9 cellular contexts compared by ENCODE assay signal in the genomic region with DNA sequence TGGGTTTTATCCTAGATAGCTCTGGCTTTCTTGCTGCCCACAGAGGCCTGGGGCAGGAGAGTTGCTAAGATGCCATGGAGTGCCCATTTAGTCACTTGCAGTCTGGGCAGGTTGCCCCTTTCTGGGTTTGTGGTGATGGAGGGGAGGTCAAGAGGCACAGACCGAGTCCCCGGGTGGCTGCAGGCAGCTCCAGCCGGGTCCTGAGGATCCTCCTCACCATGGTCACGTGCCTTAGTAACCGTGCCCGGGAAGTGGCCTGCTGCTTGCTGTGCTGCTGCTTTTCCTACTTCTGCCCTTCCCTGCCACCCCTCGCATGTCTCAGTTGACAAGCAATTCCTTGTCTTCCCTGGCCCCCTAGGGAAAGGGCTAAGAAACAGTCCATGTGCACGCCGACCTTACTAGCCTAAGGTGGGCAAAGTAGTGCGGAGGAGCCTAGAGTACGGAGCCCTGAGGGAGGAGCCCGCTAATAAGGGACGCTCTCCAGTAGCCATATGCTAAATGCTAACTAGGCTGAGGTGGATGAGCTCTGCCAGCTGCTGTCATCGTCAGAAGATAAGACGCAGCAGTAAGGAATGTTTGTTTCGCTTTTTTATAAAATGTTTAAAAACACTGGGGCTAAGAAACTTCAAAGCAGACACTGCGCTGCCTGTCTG. TPM values are rescaled to one million over a fixed set of nuclear protein-coding genes. Genes with fewer than 3 reads are reported as not detected.
A peak's percentile ranks its signal among the peaks of the same experiment; 100 is the strongest.
DNase-seq lines count a peak whose midpoint lies in the region; ATAC-seq and TF ChIP-seq lines count a peak whose summit lies in the region.
"Had no signal": no experiment of that assay in that cellular context is flagged by ENCODE, and none has a peak within 500 bp of the region (broad histone marks: within the 10 kb centered on the region; RNA-seq: fewer than 3 reads in every experiment).

No MANE protein-coding gene starts in this region.

- H4K20me1 ChIP-seq in SK-N-SH (ENCODE audit: insufficient read depth), result no peaks in the 10 kb centered on the region

- no peaks in the 10 kb centered on the region for H3K27me3 Mint-ChIP-seq in Caco-2 (ENCODE audit: insufficient read depth, unreplicated experiment)
- peaks cover 19% of the 10 kb centered on the region for H3K27me3 Mint-ChIP-seq in nephron progenitor cell (ENCODE audit: low read depth, poor library complexity)

- H3F3A ChIP-seq in SK-N-SH (replicated peaks; ENCODE audit: insufficient read depth), result peaks cover 6% of the 10 kb centered on the region

- H3K4me1 ChIP-seq in Caco-2 (peaks cover 10% of the 10 kb centered on the region; the same call in 1 of the 2 replicates), SK-N-SH (ENCODE audit: control insufficient read depth in 1 of 2, insufficient read depth in 2 of 2, low read depth in 1 of 2, low read length in 1 of 2) (no peaks in the 10 kb centered on the region; a peak in 1 of 4 replicates), gastroesophageal sphincter (peaks cover 0 to 39% (median 5%) of the 10 kb centered on the region in 3 donors)

- TF ChIP-seq POLR2A in gastroesophageal sphincter (IDR thresholded peaks at IDR 0.05), result no peak

- H2AFZ ChIP-seq in SK-N-SH (ENCODE audit: low read depth), result no peak overlapping the region

- H3K9me3 Mint-ChIP-seq in Caco-2 (ENCODE audit: unreplicated experiment) (no peaks in the 10 kb centered on the region), nephron progenitor cell (no peaks in the 10 kb centered on the region)

- CTCF ChIA-PET in Caco-2 (lab: Charles Lee), result interaction anchor here (0.6 to 1.5 kb wide), 3 partner anchors 123 to 201 kb away, joined by 3 to 8 read pairs (median 3); partner anchors contain the start of gene SH3GLB1
- CTCF ChIA-PET in SK-N-SH (lab: Yijun Ruan, JAX), result interaction anchor here (3.3 kb wide), 1 partner anchor 30 kb away, joined by 13 read pairs; no protein-coding TSS in a partner anchor

- no peak overlapping the region for H3K4me3 ChIP-seq in Caco-2 (ENCODE audit: low read depth, low read length)
- H3K4me3 ChIP-seq in SK-N-SH (ENCODE audit: low read depth in 2 of 2, low read length in 1 of 2), result no peak overlapping the region; a peak in 1 of 4 replicates
- H3K4me3 ChIP-seq in gastroesophageal sphincter, result peak overlapping the region; percentile 28 to 39

- TF ChIP-seq EP300 in SK-N-SH (IDR thresholded peaks at IDR 0.05; ENCODE audit: borderline replicate concordance in 1 of 2, low read depth in 1 of 2, low read length in 1 of 2), result no peak
- no peak for TF ChIP-seq EP300 in gastroesophageal sphincter (IDR thresholded peaks at IDR 0.05)

- TF ChIP-seq RAD21 in SK-N-SH (IDR thresholded peaks at IDR 0.05; ENCODE audit: low read length), result no peak

- no peak overlapping the region for H3K4me2 ChIP-seq in SK-N-SH

- H3K36me3 ChIP-seq in Caco-2 (ENCODE audit: control insufficient read depth, insufficient read depth, low read length), result no peaks in the 10 kb centered on the region
- H3K36me3 ChIP-seq in SK-N-SH (replicated peaks in 1 of 2; ENCODE audit: control insufficient read depth in 1 of 2, insufficient read depth in 2 of 2, low read length in 1 of 2), result no peaks in the 10 kb centered on the region
- no peaks in the 10 kb centered on the region for H3K36me3 ChIP-seq in gastroesophageal sphincter

- WGBS in SK-N-SH (ENCODE audit: low lambda C conversion rate), result 52% methylated on average over 17 of the region's 17 CpGs
- WGBS in gastroesophageal sphincter (ENCODE audit: low coverage in 1 of 2), 2 donors, result 11 to 20% methylated on average over 4 to 9 of the region's 17 CpGs

- no peak for DNase-seq in Caco-2
- no peak for DNase-seq in SK-N-SH
- peak; percentile 27 for DNase-seq in nephron progenitor cell
- no peak for DNase-seq in SW 1271 (lab: John Stamatoyannopoulos, UW)
- no peak for DNase-seq in T1000 (lab: John Stamatoyannopoulos, UW)

- POLR2A ChIA-PET in Caco-2 (lab: Charles Lee), result no interaction called here
- POLR2A ChIA-PET in SK-N-SH (lab: Yijun Ruan, JAX), result no interaction called here

- no peaks in the 10 kb centered on the region for H3K9me3 ChIP-seq in Caco-2
- H3K9me3 ChIP-seq in SK-N-SH, result no peaks in the 10 kb centered on the region
- H3K9me3 ChIP-seq in gastroesophageal sphincter, result no peaks in the 10 kb centered on the region

- H3K4me3 Mint-ChIP-seq in Caco-2 (ENCODE audit: unreplicated experiment) (no peak overlapping the region), nephron progenitor cell (peak overlapping the region; percentile 89)

- BruUV-seq in Caco-2 (replicated peaks; lab: Mats Ljungman, UMichigan), result no TSS peak

- peak overlapping the region; percentile 88 for H3K27ac Mint-ChIP-seq in Caco-2 (ENCODE audit: unreplicated experiment)
- no peak overlapping the region for H3K27ac Mint-ChIP-seq in nephron progenitor cell

- TF ChIP-seq CTCF in Caco-2 (IDR thresholded peaks at IDR 0.05; ENCODE audit: insufficient read depth in 1 of 2, low read depth in 1 of 2, low read length in 1 of 2, severe bottlenecking in 1 of 2, unreplicated experiment in 1 of 2) (no peak), SK-N-SH (IDR thresholded peaks at IDR 0.05) (no peak), gastroesophageal sphincter (IDR thresholded peaks at IDR 0.05) (no peak), nephron progenitor cell (IDR thresholded peaks at IDR 0.05) (no peak)

- H3K4me1 Mint-ChIP-seq in Caco-2 (ENCODE audit: low read depth, unreplicated experiment), result peaks cover 7% of the 10 kb centered on the region
- peaks cover 25% of the 10 kb centered on the region for H3K4me1 Mint-ChIP-seq in nephron progenitor cell

- no peak overlapping the region for H3K9ac ChIP-seq in SK-N-SH

- intact Hi-C loops in Caco-2 (cut with micrococcal nuclease; ENCODE audit: unreplicated experiment), result loop anchor here (2.0 to 5.0 kb wide), 4 partner anchors 79 to 464 kb away; no protein-coding TSS in a partner anchor

- H3K36me3 Mint-ChIP-seq in Caco-2 (ENCODE audit: insufficient read depth, unreplicated experiment), result no peaks in the 10 kb centered on the region
- no peaks in the 10 kb centered on the region for H3K36me3 Mint-ChIP-seq in nephron progenitor cell (ENCODE audit: low read depth)

- H3K27me3 ChIP-seq in Caco-2 (replicated peaks; ENCODE audit: control insufficient read depth, insufficient read depth, low read length) (no peaks in the 10 kb centered on the region), SK-N-SH (ENCODE audit: insufficient read depth) (no peaks in the 10 kb centered on the region; the same call in 1 of the 2 replicates), gastroesophageal sphincter (no peaks in the 10 kb centered on the region)

- no peaks in the 10 kb centered on the region for H3K9me2 ChIP-seq in SK-N-SH

- H3K27ac ChIP-seq in SK-N-SH (ENCODE audit: low read depth in 2 of 2, low read length in 1 of 2) (no peak overlapping the region), gastroesophageal sphincter (peak overlapping the region; percentile 20 to 70 (median 44))

- H3K79me2 ChIP-seq in SK-N-SH (ENCODE audit: insufficient read depth), result no peaks in the 10 kb centered on the region

- no peak for ATAC-seq in gastroesophageal sphincter
- no peak for ATAC-seq in GM18909 (IDR thresholded peaks at IDR 0.05; ENCODE audit: poor library complexity, unreplicated experiment)
- no peak for ATAC-seq in GM21723 (IDR thresholded peaks at IDR 0.05; ENCODE audit: unreplicated experiment)

TF ChIP-seq in SK-N-SH, 30 proteins besides CTCF, POLR2A, EP300 and RAD21:
- TF ChIP-seq, protein P1, sequence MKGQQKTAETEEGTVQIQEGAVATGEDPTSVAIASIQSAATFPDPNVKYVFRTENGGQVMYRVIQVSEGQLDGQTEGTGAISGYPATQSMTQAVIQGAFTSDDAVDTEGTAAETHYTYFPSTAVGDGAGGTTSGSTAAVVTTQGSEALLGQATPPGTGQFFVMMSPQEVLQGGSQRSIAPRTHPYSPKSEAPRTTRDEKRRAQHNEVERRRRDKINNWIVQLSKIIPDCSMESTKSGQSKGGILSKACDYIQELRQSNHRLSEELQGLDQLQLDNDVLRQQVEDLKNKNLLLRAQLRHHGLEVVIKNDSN (IDR thresholded peaks at IDR 0.05; ENCODE audit: borderline replicate concordance, low read depth), result peak; percentile 27; the same call in 1 of the 2 replicates
- TF ChIP-seq TAF1 (IDR thresholded peaks at IDR 0.05; ENCODE audit: borderline replicate concordance, low read depth, low read length) (no peak), ELF1 (IDR thresholded peaks at IDR 0.05) (no peak)

RNA-seq across cellular contexts. Expression of gene CLCA1, which starts 34.9 kb away (rescaled TPM):
- not detected in 2 replicates for total RNA-seq in Caco-2 (2022)
- polyA plus RNA-seq in SK-N-SH (2012; rRNA removed), result not detected in 2 replicates
- not detected in 2 replicates for polyA plus RNA-seq in SK-N-SH (2012; cell fraction: cytosol; rRNA removed)
- not detected in 2 replicates for polyA plus RNA-seq in SK-N-SH (2012; cell fraction: nucleus; rRNA removed)
- not detected for total RNA-seq in gastroesophageal sphincter
- total RNA-seq: T-helper 1 cell treated with Interleukin-12 subunit alpha and Interleukin-12 subunit beta and Interleukin-4 antibody, amounts not matched to agents 30 ng/mL and 1 ng/mL, for 36 hours had no signal

RNA-seq across cellular contexts. Expression of gene CLCA4, which starts 43.3 kb away (rescaled TPM):
- total RNA-seq in Caco-2 (2022) (not detected in 2 replicates), gastroesophageal sphincter (10 to 100 TPM in 1 of 4 donors, 1 to 10 TPM in 1, under 1 TPM in 1, not detected in 1; 0.50 to 20.3 (median 2.6) TPM)
- not detected in 2 replicates for polyA plus RNA-seq in SK-N-SH (2012; rRNA removed)
- polyA plus RNA-seq in SK-N-SH (2012; cell fraction: cytosol; rRNA removed), result not detected in 2 replicates
- polyA plus RNA-seq in SK-N-SH (2012; cell fraction: nucleus; rRNA removed), result not detected in 2 replicates
- total RNA-seq: T-helper 1 cell treated with Interleukin-12 subunit alpha and Interleukin-12 subunit beta and Interleukin-4 antibody, amounts not matched to agents 30 ng/mL and 1 ng/mL, for 36 hours had no signal

Comparison
In these comparisons a context has a peak if more than half of its experiments do, and no peak if none do; other contexts are left out.
1. H3K4me3 ChIP-seq: peak in gastroesophageal sphincter (2 of 2); none in Caco-2 (single experiment) and SK-N-SH (0 of 2).
2. H3K27ac ChIP-seq: peak in gastroesophageal sphincter (4 of 4); none in SK-N-SH (0 of 2).